21 cellular contexts compared by ENCODE assay signal in genomic region chr17:35212668-35213067, GRCh38. TPM values are rescaled to one million over a fixed set of nuclear protein-coding genes. Genes with fewer than 3 reads are reported as not detected.
DNase-seq lines count a peak whose midpoint lies in the region; ATAC-seq and TF ChIP-seq lines count a peak whose summit lies in the region.
"Had no signal": no experiment of that assay in that cellular context is flagged by ENCODE, and none has a peak within 500 bp of the region (broad histone marks: within the 10 kb centered on the region; RNA-seq: fewer than 3 reads in every experiment).

No MANE protein-coding gene starts in this region.

- H3K27ac ChIP-seq in HEK293 (ENCODE audit: extremely low read depth, low read depth, low read length) (no peak overlapping the region), skin epidermis (peak overlapping the region in 18 of 21 experiments; percentile 7 to 96 (median 66)), OCI-LY7 (ENCODE audit: low read depth, low read length, poor library complexity, severe bottlenecking) (no peak overlapping the region)
- H3K27ac ChIP-seq: BLaER1, dorsolateral prefrontal cortex, PC-9 had no signal

- peaks cover 63% of the 10 kb centered on the region for H3K4me1 Mint-ChIP-seq in activated CD4-positive, alpha-beta T cell treated with anti-CD3 and anti-CD28 coated beads, Interleukin-2, amount 10 ng/mL, durations not matched to agents 24 days and 14 days
- H3K4me1 Mint-ChIP-seq in activated T-helper 17 cell treated with anti-CD3 and anti-CD28 coated beads, Interleukin-2, amount 50 U/mL, for 72 hours = peaks cover 48% of the 10 kb centered on the region
- H3K4me1 Mint-ChIP-seq in HFFc6 (ENCODE audit: low read depth) = no peaks in the 10 kb centered on the region

- peak overlapping the region; percentile 80 for H3K4me3 Mint-ChIP-seq in activated CD4-positive, alpha-beta T cell treated with anti-CD3 and anti-CD28 coated beads, Interleukin-2, amount 10 ng/mL, durations not matched to agents 24 days and 14 days
- H3K4me3 Mint-ChIP-seq in activated T-helper 17 cell treated with anti-CD3 and anti-CD28 coated beads, Interleukin-2, amount 50 U/mL, for 72 hours = peak overlapping the region; percentile 83
- no peak overlapping the region for H3K4me3 Mint-ChIP-seq in HFFc6

- intact Hi-C loops in activated CD4-positive, alpha-beta T cell treated with anti-CD3 and anti-CD28 coated beads, Interleukin-2, amount 10 ng/mL, durations not matched to agents 24 days and 14 days (cut with micrococcal nuclease) = no loop called here
- intact Hi-C loops in OCI-LY7 (cut with micrococcal nuclease; ENCODE audit: unreplicated experiment) = no loop called here

- TF ChIP-seq CTCF in HEK293 (tag by site-specific recombination; IDR thresholded peaks at IDR 0.05) (no peak), HFFc6 (IDR thresholded peaks at IDR 0.05) (no peak), OCI-LY7 (conservative IDR thresholded peaks at IDR 0.05; ENCODE audit: low read length) (no peak)

- H3K9me2 ChIP-seq in OCI-LY7 (ENCODE audit: insufficient read depth, low read length) = no peaks in the 10 kb centered on the region

- H3K27ac Mint-ChIP-seq in activated CD4-positive, alpha-beta T cell treated with anti-CD3 and anti-CD28 coated beads, Interleukin-2, amount 10 ng/mL, durations not matched to agents 24 days and 14 days = peak overlapping the region; percentile 90
- H3K27ac Mint-ChIP-seq in activated T-helper 17 cell treated with anti-CD3 and anti-CD28 coated beads, Interleukin-2, amount 50 U/mL, for 72 hours = peak overlapping the region; percentile 92
- no peak overlapping the region for H3K27ac Mint-ChIP-seq in HFFc6

- H3K9me3 ChIP-seq in HEK293 (ENCODE audit: control insufficient read depth, insufficient read depth, low read depth, low read length) = no peaks in the 10 kb centered on the region
- H3K9me3 ChIP-seq in OCI-LY7 (ENCODE audit: low read length) = no peaks in the 10 kb centered on the region
- H3K9me3 ChIP-seq: esophagus muscularis mucosa had no signal

- H3K4me3 ChIP-seq in HEK293 (ENCODE audit: low read depth, low read length) = no peak overlapping the region
- no peak overlapping the region for H3K4me3 ChIP-seq in skin epidermis
- H3K4me3 ChIP-seq in OCI-LY7 (ENCODE audit: low read depth, low read length, poor library complexity, severe bottlenecking) = no peak overlapping the region
- H3K4me3 ChIP-seq: BLaER1, dorsolateral prefrontal cortex, esophagus muscularis mucosa, PC-9, tibial nerve had no signal

- H3K4me1 ChIP-seq in HEK293 (ENCODE audit: control insufficient read depth, insufficient read depth, low read length) (no peaks in the 10 kb centered on the region; the same call in 1 of the 2 replicates), OCI-LY7 (ENCODE audit: insufficient read depth, low read length, poor library complexity, severe bottlenecking) (no peaks in the 10 kb centered on the region)
- H3K4me1 ChIP-seq: tibial nerve had no signal

- H4K20me1 ChIP-seq in OCI-LY7 (ENCODE audit: insufficient read depth, low read length) = no peaks in the 10 kb centered on the region
- H4K20me1 ChIP-seq: BLaER1 had no signal

- peak; percentile 55 for ATAC-seq in activated T-helper 17 cell treated with anti-CD3 and anti-CD28 coated beads, Interleukin-2, amount 50 U/mL, for 72 hours (replicated peaks)
- no peak for ATAC-seq in HG03095 (IDR thresholded peaks at IDR 0.05; ENCODE audit: unreplicated experiment)
- ATAC-seq: SK-N-SH treated with all-trans-retinoic acid at 6 μM for 48 hours had no signal

- no peaks in the 10 kb centered on the region for H3K27me3 Mint-ChIP-seq in activated CD4-positive, alpha-beta T cell treated with anti-CD3 and anti-CD28 coated beads, Interleukin-2, amount 10 ng/mL, durations not matched to agents 24 days and 14 days
- no peaks in the 10 kb centered on the region for H3K27me3 Mint-ChIP-seq in activated T-helper 17 cell treated with anti-CD3 and anti-CD28 coated beads, Interleukin-2, amount 50 U/mL, for 72 hours
- H3K27me3 Mint-ChIP-seq in HFFc6 (ENCODE audit: insufficient read depth) = peaks cover 16% of the 10 kb centered on the region

- no peak for DNase-seq in activated CD4-positive, alpha-beta T cell treated with anti-CD3 and anti-CD28 coated beads, Interleukin-2, amount 10 ng/mL, durations not matched to agents 24 days and 14 days
- no peak for DNase-seq in activated CD4-positive, alpha-beta T cell treated with anti-CD3 and anti-CD28 coated beads, Interleukin-2, amount 50 U/mL, for 48 hours
- DNase-seq in HFFc6 = no peak
- no peak for DNase-seq in OCI-LY7 (ENCODE audit: low spot score)
- DNase-seq: dorsolateral prefrontal cortex, HCEC 1CT, Kasumi-1, NCI-H1417, NCI-H2171 treated with DMSO at 0.1 percent for 48 hours, NCI-H774, PC-9 had no signal

- H3K36me3 ChIP-seq in HEK293 (ENCODE audit: control insufficient read depth in 2 of 2, insufficient read depth in 1 of 2, low read length in 2 of 2) = no peaks in the 10 kb centered on the region
- no peaks in the 10 kb centered on the region for H3K36me3 ChIP-seq in OCI-LY7 (ENCODE audit: insufficient read depth, low read length)
- H3K36me3 ChIP-seq: BLaER1, esophagus muscularis mucosa, tibial nerve had no signal

- H3K9me3 Mint-ChIP-seq in activated CD4-positive, alpha-beta T cell treated with anti-CD3 and anti-CD28 coated beads, Interleukin-2, amount 10 ng/mL, durations not matched to agents 24 days and 14 days = peaks cover 18% of the 10 kb centered on the region
- H3K9me3 Mint-ChIP-seq in activated T-helper 17 cell treated with anti-CD3 and anti-CD28 coated beads, Interleukin-2, amount 50 U/mL, for 72 hours = no peaks in the 10 kb centered on the region
- peaks cover 5% of the 10 kb centered on the region; the same call in 1 of the 2 replicates for H3K9me3 Mint-ChIP-seq in HFFc6

- no peaks in the 10 kb centered on the region for H3K79me2 ChIP-seq in OCI-LY7 (ENCODE audit: insufficient read depth, low read depth, low read length)

- CTCF ChIA-PET in HEK293 (lab: Yijun Ruan, JAX) (no interaction called here), OCI-LY7 (lab: Charles Lee; ENCODE audit: unreplicated experiment) (interaction anchor here (0.5 kb wide), 1 partner anchor 41 kb away, joined by 3 read pairs; no protein-coding TSS in a partner anchor)

- POLR2A ChIA-PET in HEK293 (lab: Yijun Ruan, JAX) (no interaction called here), OCI-LY7 (lab: Charles Lee) (no interaction called here)

- peaks cover 10% of the 10 kb centered on the region for H3K36me3 Mint-ChIP-seq in activated CD4-positive, alpha-beta T cell treated with anti-CD3 and anti-CD28 coated beads, Interleukin-2, amount 10 ng/mL, durations not matched to agents 24 days and 14 days (ENCODE audit: low read depth)
- H3K36me3 Mint-ChIP-seq in activated T-helper 17 cell treated with anti-CD3 and anti-CD28 coated beads, Interleukin-2, amount 50 U/mL, for 72 hours (ENCODE audit: low read depth) = no peaks in the 10 kb centered on the region
- H3K36me3 Mint-ChIP-seq in HFFc6 (ENCODE audit: low read depth) = no peaks in the 10 kb centered on the region

- no TSS peak for BruUV-seq in OCI-LY7 (replicated peaks; lab: Mats Ljungman, UMichigan)

- H3K4me2 ChIP-seq in OCI-LY7 (ENCODE audit: low read length) = no peak overlapping the region
- H3K4me2 ChIP-seq: BLaER1, PC-9 had no signal

- no peak overlapping the region for H2AFZ ChIP-seq in OCI-LY7 (ENCODE audit: low read length)
- H2AFZ ChIP-seq: PC-9 had no signal

TF ChIP-seq in HEK293, 187 proteins besides CTCF, POLR2A, EP300 and RAD21:
- TF ChIP-seq ZSCAN23 (tag by site-specific recombination; IDR thresholded peaks at IDR 0.05) (no peak), ZNF133 (tag by site-specific recombination; IDR thresholded peaks at IDR 0.05) (peak; percentile 58)

RNA-seq across cellular contexts. Expression of gene SLC35G3, which starts 18.5 kb away (rescaled TPM):
- 0.09 TPM in 1 of 2 replicates, not detected in the other for total RNA-seq in activated CD4-positive, alpha-beta T cell treated with anti-CD3 and anti-CD28 coated beads, Interleukin-2, amount 10 ng/mL, durations not matched to agents 24 days and 14 days
- total RNA-seq in activated T-helper 17 cell treated with anti-CD3 and anti-CD28 coated beads, Interleukin-2, amount 50 U/mL, for 72 hours = not detected
- not detected for total RNA-seq in HFFc6 (2021; fragmentation: NEBNext Ultra II Directional; extraction: Animal tissue kit (Norgen Biotek cat#: 25700))
- total RNA-seq in OCI-LY7 (2014; rRNA removed; shearing (Covaris generic)) = not detected in 2 replicates
- not detected in 2 replicates for total RNA-seq in OCI-LY7 (2022)
- total RNA-seq: dorsolateral prefrontal cortex, esophagus muscularis mucosa, glomerular endothelial cell, lung microvascular endothelial cell, PC-9, tibial nerve had no signal

RNA-seq across cellular contexts. Expression of gene SLFN5, which starts 30.2 kb away (rescaled TPM):
- total RNA-seq in activated CD4-positive, alpha-beta T cell treated with anti-CD3 and anti-CD28 coated beads, Interleukin-2, amount 10 ng/mL, durations not matched to agents 24 days and 14 days = 6.9 and 8.9 TPM in 2 replicates
- 10 to 100 TPM; 31.3 to 45.6 TPM for total RNA-seq in activated T-helper 17 cell treated with anti-CD3 and anti-CD28 coated beads, Interleukin-2, amount 50 U/mL, for 72 hours
- total RNA-seq in HFFc6 (2021; fragmentation: NEBNext Ultra II Directional; extraction: Animal tissue kit (Norgen Biotek cat#: 25700)) = 10 to 100 TPM; 55.2 to 64.0 (median 56.1) TPM
- 0.10 and 0.38 TPM in 2 replicates for total RNA-seq in OCI-LY7 (2014; rRNA removed; shearing (Covaris generic))
- total RNA-seq in OCI-LY7 (2022) = 1.1 and 1.3 TPM in 2 replicates

Comparison
In these comparisons a context has a peak if more than half of its experiments do, and no peak if none do; other contexts are left out.
1. H3K27ac ChIP-seq: peak in skin epidermis (18 of 21); none in HEK293 (single experiment) and OCI-LY7 (single experiment).